In the genomic region with DNA sequence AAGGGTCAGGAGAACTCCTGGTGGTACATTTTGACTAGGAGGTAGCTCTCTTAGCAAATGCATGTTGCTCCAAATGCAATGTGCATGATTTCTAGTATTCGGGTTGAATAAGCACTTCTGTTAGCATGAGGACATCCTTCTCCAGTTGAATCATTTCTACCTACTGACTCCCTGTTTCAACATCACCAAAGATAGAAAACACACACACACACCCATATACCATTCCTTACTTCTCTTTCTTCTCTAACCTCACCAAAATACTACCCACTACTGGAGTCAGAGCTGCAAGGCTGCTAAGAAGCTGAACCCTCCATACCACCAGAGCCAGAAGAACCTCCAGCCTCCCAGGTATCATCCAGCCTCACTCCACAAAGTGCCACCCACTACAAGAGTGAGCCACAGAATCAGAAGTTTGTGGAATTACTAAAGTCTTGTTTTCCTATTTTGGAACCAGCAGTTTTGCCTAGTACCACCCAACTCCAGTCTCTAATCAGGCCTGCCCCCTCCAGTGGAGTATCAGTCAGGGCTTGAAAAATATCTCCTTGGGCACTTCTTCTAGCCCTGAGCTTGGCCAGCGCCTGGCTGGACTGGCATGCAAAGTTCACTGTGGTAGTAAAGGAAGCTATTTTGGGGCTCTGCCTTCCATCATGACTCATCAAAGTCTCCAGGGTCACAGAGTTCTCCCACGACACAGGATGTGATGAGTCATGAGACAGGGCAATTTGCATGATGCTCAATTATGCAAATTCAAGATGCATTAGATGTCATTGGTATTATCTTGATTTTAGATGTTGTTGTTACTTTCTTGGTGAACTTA, we compare ENCODE assay signal across 8 cellular contexts.
DNase-seq lines count a peak whose midpoint lies in the region; ATAC-seq lines count a peak whose summit lies in the region.

No MANE protein-coding gene starts in this region.

- H3K18ac ChIP-seq in trophoblast cell (ENCODE audit: low read length), result peak overlapping the region; percentile 38

- no peak overlapping the region for H3K27ac ChIP-seq in trophoblast cell (ENCODE audit: low read depth, low read length)

- no peak overlapping the region for H2BK120ac ChIP-seq in trophoblast cell (ENCODE audit: insufficient read depth, low read length, poor library complexity)

- no peak overlapping the region for H3K4ac ChIP-seq in trophoblast cell (ENCODE audit: low read depth, low read length)

- DNase-seq in AML-193 (lab: John Stamatoyannopoulos, UW) (peak; percentile 38 to 47), NOMO-1 treated with dmso at 0.1 percent for 144 hours (lab: John Stamatoyannopoulos, UW; ENCODE audit: unreplicated experiment) (peak; percentile 76), dermis blood vessel endothelial cell (peak; percentile 60), trophoblast cell (peak in 1 of 2 donors; percentile 15), mucosa of gallbladder (ENCODE audit: low spot score) (no peak), NCI-H2029 treated with DMSO at 0.1 percent for 48 hours (lab: John Stamatoyannopoulos, UW) (no peak)

- no peaks in the 10 kb centered on the region for H3K27me3 ChIP-seq in trophoblast cell (ENCODE audit: insufficient read depth, low read length)

- no peak overlapping the region for H2BK12ac ChIP-seq in trophoblast cell (ENCODE audit: low read length)

- H2AFZ ChIP-seq in trophoblast cell (ENCODE audit: insufficient read depth, low read length, poor library complexity), result no peak overlapping the region

- peaks cover 0 to 3% of the 10 kb centered on the region in 2 experiments for H3K36me3 ChIP-seq in trophoblast cell (ENCODE audit: control insufficient read depth in 1 of 2, insufficient read depth in 2 of 2, low read length in 2 of 2)

- no peak overlapping the region for H3K4me3 ChIP-seq in trophoblast cell (ENCODE audit: low read depth, low read length)

- H3K9ac ChIP-seq in trophoblast cell (ENCODE audit: low read length), result no peak overlapping the region

- H3K9me3 ChIP-seq in trophoblast cell (ENCODE audit: insufficient read depth, low read depth, low read length), result no peaks in the 10 kb centered on the region

- no peak overlapping the region for H4K91ac ChIP-seq in trophoblast cell (ENCODE audit: low read depth, low read length)

- H2AK5ac ChIP-seq in trophoblast cell (ENCODE audit: low read length), result no peak overlapping the region

- no peak overlapping the region for H4K8ac ChIP-seq in trophoblast cell (ENCODE audit: low read depth, low read length)

- H3K14ac ChIP-seq in trophoblast cell (ENCODE audit: low read length), result no peak overlapping the region

- peaks cover 0 to 4% of the 10 kb centered on the region in 2 experiments for H3K4me1 ChIP-seq in trophoblast cell (ENCODE audit: control insufficient read depth in 1 of 2, insufficient read depth in 2 of 2, low read length in 2 of 2)

- H4K12ac ChIP-seq in trophoblast cell (ENCODE audit: low read depth, low read length), result no peak overlapping the region

- no peaks in the 10 kb centered on the region for H3K79me2 ChIP-seq in trophoblast cell (ENCODE audit: control insufficient read depth, insufficient read depth, low read length, poor library complexity)

- no peaks in the 10 kb centered on the region for H3K79me1 ChIP-seq in trophoblast cell (ENCODE audit: low read length)

- H3K4me2 ChIP-seq in trophoblast cell (ENCODE audit: low read length), result peak overlapping the region; percentile 26

- no CpG with 5 or more reads among the region's 3 CpGs for WGBS in trophoblast cell (ENCODE audit: extremely low coverage, insufficient coverage, insufficient read length)

- ATAC-seq in GM18867 (IDR thresholded peaks at IDR 0.05; ENCODE audit: unreplicated experiment), result peak; percentile 93
- peak; percentile 93 for ATAC-seq in HG02973 (IDR thresholded peaks at IDR 0.05; ENCODE audit: unreplicated experiment)

- H3K23ac ChIP-seq in trophoblast cell (ENCODE audit: low read length), result no peak overlapping the region

- H2BK5ac ChIP-seq in trophoblast cell (ENCODE audit: low read depth, low read length, poor library complexity), result no peak overlapping the region

Comparison
In these comparisons a context has a peak if more than half of its experiments do, and no peak if none do; other contexts are left out.
1. DNase-seq: peak in AML-193 (2 of 2), NOMO-1 treated with dmso at 0.1 percent for 144 hours (single experiment) and dermis blood vessel endothelial cell (single experiment); none in mucosa of gallbladder (single experiment) and NCI-H2029 treated with DMSO at 0.1 percent for 48 hours (single experiment).